Comparison of ENCODE assay signal across 20 cellular contexts in the genomic region with DNA sequence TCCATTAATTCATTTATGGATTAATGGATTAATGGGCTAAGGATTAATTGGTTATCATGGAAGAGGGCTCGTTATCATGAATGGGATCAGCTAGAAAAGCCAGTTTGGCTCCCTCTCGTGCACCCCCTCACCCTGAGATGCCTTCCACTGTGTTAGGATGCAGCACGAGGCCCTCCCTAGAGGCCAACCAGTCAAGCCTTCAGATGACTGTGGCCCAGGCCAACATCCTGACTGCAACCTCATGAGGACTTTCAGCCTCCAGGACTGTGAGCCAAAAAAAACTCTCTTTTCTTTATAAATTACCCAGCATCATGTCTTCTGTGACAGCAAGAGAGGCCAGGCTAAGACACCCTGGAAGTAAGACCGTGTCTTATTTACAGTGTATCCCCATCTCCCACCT. TPM values are rescaled to one million over a fixed set of nuclear protein-coding genes. Genes with fewer than 3 reads are reported as not detected.
DNase-seq lines count a peak whose midpoint lies in the region; ATAC-seq and TF ChIP-seq lines count a peak whose summit lies in the region.
"Had no signal": no experiment of that assay in that cellular context is flagged by ENCODE, and none has a peak within 500 bp of the region (broad histone marks: within the 10 kb centered on the region; RNA-seq: fewer than 3 reads in every experiment).

No MANE protein-coding gene starts in this region.

- no peaks in the 10 kb centered on the region for H3K36me3 Mint-ChIP-seq in endodermal cell (ENCODE audit: low read depth)

- H3K36me3 ChIP-seq in endodermal cell (ENCODE audit: control insufficient read depth, insufficient read depth, low read length) = no peaks in the 10 kb centered on the region
- H3K36me3 ChIP-seq: BLaER1 treated with 17β-estradiol and CSF1 and Interleukin-3, amounts not matched to agents 10 nM and 100 nM had no signal

- H3K27me3 Mint-ChIP-seq in endodermal cell (ENCODE audit: insufficient read depth) = peaks cover 9% of the 10 kb centered on the region
- H3K27me3 Mint-ChIP-seq: B cell; CD4-positive, alpha-beta T cell; CD8-positive, alpha-beta memory T cell had no signal

- no peak overlapping the region for H3K27ac Mint-ChIP-seq in endodermal cell
- H3K27ac Mint-ChIP-seq: B cell; CD14-positive monocyte; CD4-positive, alpha-beta T cell; GM23338; H9 had no signal

- H3K4me3 ChIP-seq in endodermal cell (ENCODE audit: low read length) = no peak overlapping the region
- H3K4me3 ChIP-seq: BLaER1 treated with 17β-estradiol and CSF1 and Interleukin-3, amounts not matched to agents 10 nM and 100 nM; GM12878; GM23338 had no signal

- H3K4me1 Mint-ChIP-seq in endodermal cell = peaks cover 16% of the 10 kb centered on the region
- H3K4me1 Mint-ChIP-seq: CD8-positive, alpha-beta memory T cell had no signal

- intact Hi-C loops in cardiac septum (cut with DNase I) = no loop called here
- intact Hi-C loops in left cardiac atrium (cut with DNase I) = no loop called here
- intact Hi-C loops in sciatic nerve (cut with DNase I) = no loop called here

- 86 to 89% methylated on average over 3 to 4 of the region's 4 CpGs for WGBS in endodermal cell (ENCODE audit: insufficient coverage in 1 of 2, insufficient read length in 1 of 2), 2 experiments

- DNase-seq in cardiac septum (ENCODE audit: low spot score) = peak; percentile 51
- DNase-seq in left cardiac atrium = no peak
- peak; percentile 10 for DNase-seq in endodermal cell
- DNase-seq in islet precursor cell = peak; percentile 29
- peak; percentile 23 for DNase-seq in sciatic nerve (ENCODE audit: low spot score)
- DNase-seq in OCI-M1 (lab: John Stamatoyannopoulos, UW) = no peak
- DNase-seq: CD4-positive, alpha-beta T cell; CD8-positive, alpha-beta memory T cell; DMS 273 treated with DMSO at 0.1 percent for 48 hours; DMS79; EL; GDM1; H9 had no signal

- no peaks in the 10 kb centered on the region for H3K9me3 Mint-ChIP-seq in endodermal cell
- H3K9me3 Mint-ChIP-seq: CD8-positive, alpha-beta memory T cell; GM23338 had no signal

- ATAC-seq in left cardiac atrium (no peak), sciatic nerve (no peak), GM18868 (IDR thresholded peaks at IDR 0.05; ENCODE audit: unreplicated experiment) (no peak)
- ATAC-seq: GM12878, HCT116 had no signal

- H3K9ac ChIP-seq in endodermal cell (ENCODE audit: extremely low read depth, low read length, poor library complexity, severe bottlenecking) = no peak overlapping the region
- H3K9ac ChIP-seq: BLaER1 treated with 17β-estradiol and CSF1 and Interleukin-3, amounts not matched to agents 10 nM and 100 nM had no signal

- no peak overlapping the region for H3K4me3 Mint-ChIP-seq in endodermal cell
- H3K4me3 Mint-ChIP-seq: B cell; CD14-positive monocyte; CD4-positive, alpha-beta T cell; CD8-positive, alpha-beta memory T cell; GM23338; H9 had no signal

- H3K9me3 ChIP-seq in endodermal cell (ENCODE audit: control insufficient read depth, low read length) = no peaks in the 10 kb centered on the region

- no peaks in the 10 kb centered on the region for H3K27me3 ChIP-seq in endodermal cell (ENCODE audit: control insufficient read depth, insufficient read depth, low read length, poor library complexity, severe bottlenecking)
- H3K27me3 ChIP-seq: BLaER1 treated with 17β-estradiol and CSF1 and Interleukin-3, amounts not matched to agents 10 nM and 100 nM had no signal

- no peak overlapping the region for H3K27ac ChIP-seq in endodermal cell (ENCODE audit: low read depth, low read length)
- H3K27ac ChIP-seq: BLaER1 treated with 17β-estradiol and CSF1 and Interleukin-3, amounts not matched to agents 10 nM and 100 nM had no signal

- no peak for TF ChIP-seq CTCF in endodermal cell (conservative IDR thresholded peaks at IDR 0.05)

- H3K4me1 ChIP-seq in endodermal cell (ENCODE audit: control insufficient read depth, insufficient read depth, low read length) = no peaks in the 10 kb centered on the region

RNA-seq across cellular contexts. Expression of gene EFCAB12, which starts 9.0 kb away (rescaled TPM):
- total RNA-seq in cardiac septum = 0.16 TPM
- total RNA-seq in left cardiac atrium = under 1 TPM; 0.32 to 0.37 TPM
- under 1 TPM; 0.33 to 0.73 TPM for total RNA-seq in endodermal cell
- polyA plus RNA-seq in endodermal cell (2013, experiment 1 of 2) = 1.4 TPM
- 0.70 TPM for polyA plus RNA-seq in endodermal cell (2013, experiment 2 of 2)
- 0.40 TPM for total RNA-seq in sciatic nerve
- polyA plus RNA-seq: CD14-positive monocyte had no signal

RNA-seq across cellular contexts. Expression of gene MBD4, which starts 20.3 kb away (rescaled TPM):
- 18.2 TPM for total RNA-seq in cardiac septum
- total RNA-seq in left cardiac atrium = 10 to 100 TPM; 18.7 to 48.9 TPM
- total RNA-seq in endodermal cell = 10 to 100 TPM; 39.5 to 45.5 TPM
- polyA plus RNA-seq in endodermal cell (2013, experiment 1 of 2) = 44.1 TPM
- 36.1 TPM for polyA plus RNA-seq in endodermal cell (2013, experiment 2 of 2)
- 30.6 TPM for total RNA-seq in sciatic nerve

RNA-seq across cellular contexts. Expression of gene IFT122, which starts 20.5 kb away (rescaled TPM):
- 11.0 TPM for total RNA-seq in cardiac septum
- total RNA-seq in left cardiac atrium = 10 to 100 TPM; 20.2 to 43.4 TPM
- total RNA-seq in endodermal cell = 10 to 100 TPM; 36.0 to 46.6 TPM
- polyA plus RNA-seq in endodermal cell (2013, experiment 1 of 2) = 39.8 TPM
- polyA plus RNA-seq in endodermal cell (2013, experiment 2 of 2) = 44.0 TPM
- total RNA-seq in sciatic nerve = 49.7 TPM

Comparison
In these comparisons a context has a peak if more than half of its experiments do, and no peak if none do; other contexts are left out.
1. DNase-seq: peak in cardiac septum (single experiment), endodermal cell (single experiment), islet precursor cell (single experiment) and sciatic nerve (single experiment); none in left cardiac atrium (single experiment) and OCI-M1 (single experiment).